In the genomic region with DNA sequence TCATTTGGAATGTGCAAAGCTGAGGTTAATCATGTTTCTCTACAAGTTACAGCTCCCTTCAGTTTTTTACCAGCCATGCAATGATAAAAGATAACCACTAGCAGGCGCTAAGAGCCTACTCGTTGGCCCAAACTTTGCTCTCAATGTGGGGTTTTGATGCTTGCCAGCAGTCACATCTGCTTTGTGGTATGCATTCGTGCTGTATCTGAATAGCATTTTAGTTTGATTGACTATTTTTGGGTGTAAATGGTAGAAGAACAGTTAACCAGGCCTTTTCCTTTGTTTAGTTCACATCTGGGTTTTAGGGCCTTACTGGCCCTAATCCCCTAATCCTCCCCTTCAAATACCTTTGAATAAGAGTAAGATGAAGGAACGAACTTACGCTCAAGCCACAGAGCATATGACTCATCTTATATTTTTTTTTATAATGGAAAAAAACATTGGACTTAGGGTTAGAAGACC, we compare ENCODE assay signal across 8 cellular contexts. TPM values are rescaled to one million over a fixed set of nuclear protein-coding genes. Genes with fewer than 3 reads are reported as not detected.
DNase-seq lines count a peak whose midpoint lies in the region; ATAC-seq and TF ChIP-seq lines count a peak whose summit lies in the region.

No MANE protein-coding gene starts in this region.

- DNase-seq in DMS 273 treated with DMSO at 0.1 percent for 48 hours (lab: John Stamatoyannopoulos, UW) = peak; percentile 57
- DNase-seq in GM20000 (ENCODE audit: low spot score) = peak; percentile 79
- DNase-seq in NCI-H1048 (lab: John Stamatoyannopoulos, UW) = peak; percentile 10
- DNase-seq in SK-N-DZ (ENCODE audit: low spot score) = peak; percentile 75
- peak; percentile 91 to 92 for DNase-seq in cardiac fibroblast (ENCODE audit: low read depth in 2 of 2)
- peak; percentile 85 for DNase-seq in left kidney (ENCODE audit: low read depth, low spot score)
- peak; percentile 19 for DNase-seq in stimulated activated naive CD8-positive, alpha-beta T cell treated with anti-CD3 and anti-CD28 coated beads, Interleukin-15, Interleukin-2, amounts not matched to agents 100 U/mL and 50 U/mL, for 24 hours

- no peak overlapping the region for H3K4me3 ChIP-seq in cardiac fibroblast (replicated peaks in 1 of 2; ENCODE audit: low read depth in 2 of 2, low read length in 2 of 2)

- peak; percentile 92 for TF ChIP-seq CTCF in GM20000 (IDR thresholded peaks at IDR 0.05; ENCODE audit: extremely low read depth, missing control alignments)
- peak; percentile 99 for TF ChIP-seq CTCF in cardiac fibroblast (IDR thresholded peaks at IDR 0.05; ENCODE audit: low read depth, low read length)

- ATAC-seq in stimulated activated naive CD8-positive, alpha-beta T cell treated with anti-CD3 and anti-CD28 coated beads, Interleukin-15, Interleukin-2, amounts not matched to agents 100 U/mL and 50 U/mL, for 24 hours = peak; percentile 65
- ATAC-seq in HG03520 (IDR thresholded peaks at IDR 0.05; ENCODE audit: unreplicated experiment) = no peak

RNA-seq across cellular contexts. Expression of a gene that starts 4.4 kb away (rescaled TPM):
- 0.44 and 0.74 TPM in 2 replicates for polyA plus RNA-seq in SK-N-DZ (2014; cell fraction: cytosol; rRNA removed)
- polyA plus RNA-seq in SK-N-DZ (2014; cell fraction: nucleus; rRNA removed) = 0.07 and 0.25 TPM in 2 replicates

RNA-seq across cellular contexts. Expression of a gene that starts 56.7 kb away (rescaled TPM):
- polyA plus RNA-seq in SK-N-DZ (2014; cell fraction: cytosol; rRNA removed) = 18.7 and 19.2 TPM in 2 replicates
- 19.8 and 27.6 TPM in 2 replicates for polyA plus RNA-seq in SK-N-DZ (2014; cell fraction: nucleus; rRNA removed)

Comparison
In these comparisons a context has a peak if more than half of its experiments do, and no peak if none do; other contexts are left out.
1. DNase-seq: peak in every context shown above with its lines; median percentile 92 in cardiac fibroblast; 85 in left kidney; 79 in GM20000; 75 in SK-N-DZ; 57 in DMS 273 treated with DMSO at 0.1 percent for 48 hours; 19 in stimulated activated naive CD8-positive, alpha-beta T cell treated with anti-CD3 and anti-CD28 coated beads, Interleukin-15, Interleukin-2, amounts not matched to agents 100 U/mL and 50 U/mL, for 24 hours; 10 in NCI-H1048.